1 cellular context compared by ENCODE assay signal in the genomic region with DNA sequence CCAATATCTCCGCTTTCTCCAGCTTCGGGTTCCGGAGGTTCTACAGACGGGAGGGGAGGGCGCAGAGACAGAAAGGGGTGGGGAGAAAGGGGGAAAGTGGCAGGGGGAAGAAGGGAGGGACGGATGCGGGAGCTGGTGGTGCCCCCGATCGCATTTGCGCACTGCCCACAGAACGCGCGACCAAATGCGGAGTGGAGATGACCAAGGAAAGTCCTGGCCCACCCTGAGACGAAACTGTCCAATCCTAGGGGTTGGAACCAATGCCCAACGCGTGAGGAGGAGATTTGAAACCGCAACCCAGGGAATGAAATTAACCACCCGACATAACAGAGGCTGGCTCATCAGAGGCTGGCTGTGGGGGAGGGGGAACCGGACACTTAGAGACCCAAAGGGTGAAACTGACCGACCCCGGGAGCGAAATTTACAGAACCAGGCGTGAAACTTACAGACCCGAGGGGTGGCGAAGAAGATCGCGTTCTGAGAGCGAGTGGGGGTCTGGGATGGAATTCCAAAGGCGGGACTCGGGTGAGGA.
TF ChIP-seq lines count a peak whose summit lies in the region.

No MANE protein-coding gene starts in this region.

TF ChIP-seq in SK-N-SH treated with all-trans-retinoic acid at 6 μM for 48 hours, 23 proteins besides CTCF, POLR2A, EP300 and RAD21 (continued from another document):
- no peak for TF ChIP-seq TSHZ2 (CRISPR knock-in tag; IDR thresholded peaks at IDR 0.05)
- TF ChIP-seq ESRRG (CRISPR knock-in tag; IDR thresholded peaks at IDR 0.05) = no peak
- TF ChIP-seq, protein P1, sequence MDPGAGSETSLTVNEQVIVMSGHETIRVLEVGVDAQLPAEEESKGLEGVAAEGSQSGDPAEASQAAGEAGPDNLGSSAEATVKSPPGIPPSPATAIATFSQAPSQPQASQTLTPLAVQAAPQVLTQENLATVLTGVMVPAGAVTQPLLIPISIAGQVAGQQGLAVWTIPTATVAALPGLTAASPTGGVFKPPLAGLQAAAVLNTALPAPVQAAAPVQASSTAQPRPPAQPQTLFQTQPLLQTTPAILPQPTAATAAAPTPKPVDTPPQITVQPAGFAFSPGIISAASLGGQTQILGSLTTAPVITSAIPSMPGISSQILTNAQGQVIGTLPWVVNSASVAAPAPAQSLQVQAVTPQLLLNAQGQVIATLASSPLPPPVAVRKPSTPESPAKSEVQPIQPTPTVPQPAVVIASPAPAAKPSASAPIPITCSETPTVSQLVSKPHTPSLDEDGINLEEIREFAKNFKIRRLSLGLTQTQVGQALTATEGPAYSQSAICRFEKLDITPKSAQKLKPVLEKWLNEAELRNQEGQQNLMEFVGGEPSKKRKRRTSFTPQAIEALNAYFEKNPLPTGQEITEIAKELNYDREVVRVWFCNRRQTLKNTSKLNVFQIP (CRISPR knock-in tag; IDR thresholded peaks at IDR 0.05; ENCODE audit: borderline replicate concordance, low read depth) = no peak
- no peak for TF ChIP-seq ARNTL (CRISPR knock-in tag; IDR thresholded peaks at IDR 0.05; ENCODE audit: borderline replicate concordance, low read depth)
- no peak for TF ChIP-seq ZFP30 (CRISPR knock-in tag; IDR thresholded peaks at IDR 0.05)
- no peak for TF ChIP-seq PATZ1 (CRISPR knock-in tag; IDR thresholded peaks at IDR 0.05; ENCODE audit: borderline replicate concordance)
